ENCODE assay signal across 11 cellular contexts in genomic region chr13:64158910-64159309, GRCh38.
DNase-seq lines count a peak whose midpoint lies in the region.
"Had no signal": no experiment of that assay in that cellular context is flagged by ENCODE, and none has a peak within 500 bp of the region (broad histone marks: within the 10 kb centered on the region; RNA-seq: fewer than 3 reads in every experiment).

No MANE protein-coding gene starts in this region.

- intact Hi-C loops in posterior vena cava (cut with DNase I), result no loop called here

- DNase-seq in GM03348 (ENCODE audit: low spot score), result peak; percentile 73
- DNase-seq in RPMI7951 (ENCODE audit: low read depth), result peak; percentile 55
- DNase-seq in dermis blood vessel endothelial cell, result peak; percentile 16
- peak; percentile 10 for DNase-seq in posterior vena cava (ENCODE audit: low spot score)
- no peak for DNase-seq in activated naive CD4-positive, alpha-beta T cell treated with anti-CD3 and anti-CD28 coated beads, Interleukin-2, amount 50 U/mL, for 16 hours
- no peak for DNase-seq in activated CD8-positive, alpha-beta memory T cell treated with anti-CD3 and anti-CD28 coated beads, Interleukin-2, amount 50 U/mL, for 48 hours
- no peak for DNase-seq in NCI-H1694 (lab: John Stamatoyannopoulos, UW)
- DNase-seq in NCI-H2107 (lab: John Stamatoyannopoulos, UW), result no peak
- DNase-seq: NCI-H1436, NCI-H524 treated with DMSO at 0.1 percent for 48 hours, right cardiac atrium had no signal

Comparison
In these comparisons a context has a peak if more than half of its experiments do, and no peak if none do; other contexts are left out.
1. DNase-seq: peak in GM03348 (single experiment), RPMI7951 (single experiment), dermis blood vessel endothelial cell (single experiment) and posterior vena cava (single experiment); none in activated naive CD4-positive, alpha-beta T cell treated with anti-CD3 and anti-CD28 coated beads, Interleukin-2, amount 50 U/mL, for 16 hours (single experiment), activated CD8-positive, alpha-beta memory T cell treated with anti-CD3 and anti-CD28 coated beads, Interleukin-2, amount 50 U/mL, for 48 hours (single experiment), NCI-H1694 (single experiment) and NCI-H2107 (single experiment).